ENCODE assay signal across 38 cellular contexts in genomic region chr16:162271-162991, GRCh38. TPM values are rescaled to one million over a fixed set of nuclear protein-coding genes. Genes with fewer than 3 reads are reported as not detected.
"Had no signal": no experiment of that assay in that cellular context is flagged by ENCODE, and none has a peak within 500 bp of the region (broad histone marks: within the 10 kb centered on the region; RNA-seq: fewer than 3 reads in every experiment).

No MANE protein-coding gene starts in this region.

- H3K9me3 Mint-ChIP-seq: activated B cell treated with CpG ODN at 0.5 μM for 24 hours; activated CD4-positive, alpha-beta memory T cell treated with anti-CD3 and anti-CD28 coated beads, Interleukin-2, amount 10 ng/mL, durations not matched to agents 7 days and 5 days; activated naive CD4-positive, alpha-beta T cell treated with anti-CD3 and anti-CD28 coated beads, Interleukin-2, amount 10 ng/mL, durations not matched to agents 7 days and 5 days; activated naive CD8-positive, alpha-beta T cell treated with anti-CD3 and anti-CD28 coated beads, Interleukin-2, amount 50 U/mL, for 24 hours had no signal

- H3K36me3 Mint-ChIP-seq: activated CD8-positive, alpha-beta memory T cell treated with anti-CD3 and anti-CD28 coated beads, Interleukin-2, amount 10 ng/mL, durations not matched to agents 7 days and 5 days; activated naive CD4-positive, alpha-beta T cell treated with anti-CD3 and anti-CD28 coated beads, Interleukin-2, amount 10 ng/mL, durations not matched to agents 7 days and 5 days; activated naive CD8-positive, alpha-beta T cell; brain had no signal

- ATAC-seq: activated CD8-positive, alpha-beta memory T cell treated with anti-CD3 and anti-CD28 coated beads, Interleukin-2, amount 10 ng/mL, durations not matched to agents 7 days and 5 days; activated naive CD8-positive, alpha-beta T cell treated with anti-CD3 and anti-CD28 coated beads, Interleukin-2, amount 50 U/mL, for 24 hours; PC-3 had no signal

- H3K4me3 ChIP-seq: Peyer's patch had no signal

- H3K27ac Mint-ChIP-seq: activated B cell treated with CpG ODN at 0.5 μM for 24 hours; activated CD4-positive, alpha-beta memory T cell treated with anti-CD3 and anti-CD28 coated beads, Interleukin-2, amount 10 ng/mL, durations not matched to agents 7 days and 5 days; activated CD8-positive, alpha-beta memory T cell treated with anti-CD3 and anti-CD28 coated beads, Interleukin-2, amount 10 ng/mL, durations not matched to agents 7 days and 5 days; activated naive CD4-positive, alpha-beta T cell treated with anti-CD3 and anti-CD28 coated beads, Interleukin-2, amount 10 ng/mL, durations not matched to agents 7 days and 5 days; activated naive CD8-positive, alpha-beta T cell; activated naive CD8-positive, alpha-beta T cell treated with anti-CD3 and anti-CD28 coated beads, Interleukin-2, amount 50 U/mL, for 24 hours; brain had no signal

- DNase-seq: activated B cell treated with CpG ODN at 0.5 μM for 24 hours; activated CD4-positive, alpha-beta memory T cell treated with anti-CD3 and anti-CD28 coated beads, Interleukin-2, amount 10 ng/mL, durations not matched to agents 7 days and 5 days; activated CD4-positive, alpha-beta T cell treated with anti-CD3 and anti-CD28 coated beads for 1 hour; activated CD4-positive, alpha-beta T cell treated with anti-CD3 and anti-CD28 coated beads for 48 hours; activated CD8-positive, alpha-beta memory T cell treated with anti-CD3 and anti-CD28 coated beads for 24 hours; activated CD8-positive, alpha-beta memory T cell treated with anti-CD3 and anti-CD28 coated beads, Interleukin-2, amount 10 ng/mL, durations not matched to agents 7 days and 5 days; activated CD8-positive, alpha-beta memory T cell treated with anti-CD3 and anti-CD28 coated beads, Interleukin-2, amount 50 U/mL, for 48 hours; activated effector memory CD4-positive, alpha-beta T cell treated with Interleukin-2 at 50 U/mL for 16 hours; activated naive CD4-positive, alpha-beta T cell treated with anti-CD3 and anti-CD28 coated beads, Interleukin-2, amount 10 ng/mL, durations not matched to agents 7 days and 5 days; activated naive CD8-positive, alpha-beta T cell treated with anti-CD3 and anti-CD28 coated beads, Interleukin-2, amount 50 U/mL, for 24 hours; activated T-cell treated with anti-CD3 and anti-CD28 coated beads, Interleukin-2, amount 50 U/mL, for 48 hours; anterior cingulate cortex; caudate nucleus; NCI-H1092 treated with DMSO at 0.1 percent for 48 hours; NCI-H1417; NCI-H146; NCI-H187; NCI-H2029 treated with DMSO at 0.1 percent for 48 hours; NCI-H2107; NCI-H2171; NCI-H510A; NCI-H526; NCI-H748 treated with DMSO at 0.1 percent for 48 hours; NK-92 treated with Interleukin-12 subunit alpha and Interleukin-12 subunit beta, amount 100 ng/mL, for 24 hours; PC-3; Peyer's patch; RPMI8226; SIG-M5; SW 1271; T-helper 1 cell; T-helper 2 cell; T-helper 9 cell had no signal

- H3K9me3 ChIP-seq: Peyer's patch had no signal

- H3K27ac ChIP-seq: Peyer's patch, VCaP had no signal

- H3K36me3 ChIP-seq: Peyer's patch had no signal

- H3K4me3 Mint-ChIP-seq: activated B cell treated with CpG ODN at 0.5 μM for 24 hours; activated CD4-positive, alpha-beta memory T cell treated with anti-CD3 and anti-CD28 coated beads, Interleukin-2, amount 10 ng/mL, durations not matched to agents 7 days and 5 days; activated CD8-positive, alpha-beta memory T cell treated with anti-CD3 and anti-CD28 coated beads, Interleukin-2, amount 10 ng/mL, durations not matched to agents 7 days and 5 days; activated naive CD4-positive, alpha-beta T cell treated with anti-CD3 and anti-CD28 coated beads, Interleukin-2, amount 10 ng/mL, durations not matched to agents 7 days and 5 days; activated naive CD8-positive, alpha-beta T cell; activated naive CD8-positive, alpha-beta T cell treated with anti-CD3 and anti-CD28 coated beads, Interleukin-2, amount 50 U/mL, for 24 hours had no signal

RNA-seq across cellular contexts. Expression of gene HBM, which starts 3.3 kb away (rescaled TPM):
- total RNA-seq: activated B cell treated with CpG ODN at 0.5 μM for 24 hours; activated CD4-positive, alpha-beta memory T cell treated with anti-CD3 and anti-CD28 coated beads, Interleukin-2, amount 10 ng/mL, durations not matched to agents 7 days and 5 days; activated CD8-positive, alpha-beta memory T cell treated with anti-CD3 and anti-CD28 coated beads, Interleukin-2, amount 10 ng/mL, durations not matched to agents 7 days and 5 days; bronchial epithelial cell; M059J; PC-3; Peyer's patch; SK-MEL-5 had no signal

RNA-seq across cellular contexts. Expression of gene HBZ, which starts 10.0 kb away (rescaled TPM):
- total RNA-seq: activated B cell treated with CpG ODN at 0.5 μM for 24 hours; activated CD4-positive, alpha-beta memory T cell treated with anti-CD3 and anti-CD28 coated beads, Interleukin-2, amount 10 ng/mL, durations not matched to agents 7 days and 5 days; activated CD8-positive, alpha-beta memory T cell treated with anti-CD3 and anti-CD28 coated beads, Interleukin-2, amount 10 ng/mL, durations not matched to agents 7 days and 5 days; bronchial epithelial cell; M059J; PC-3; Peyer's patch; SK-MEL-5 had no signal

RNA-seq across cellular contexts. Expression of gene HBA2, which starts 10.2 kb away (rescaled TPM):
- total RNA-seq: activated CD4-positive, alpha-beta memory T cell treated with anti-CD3 and anti-CD28 coated beads, Interleukin-2, amount 10 ng/mL, durations not matched to agents 7 days and 5 days; activated CD8-positive, alpha-beta memory T cell treated with anti-CD3 and anti-CD28 coated beads, Interleukin-2, amount 10 ng/mL, durations not matched to agents 7 days and 5 days; bronchial epithelial cell; M059J; PC-3; SK-MEL-5 had no signal

RNA-seq across cellular contexts. Expression of gene HBA1, which starts 14.0 kb away (rescaled TPM):
- total RNA-seq: activated CD4-positive, alpha-beta memory T cell treated with anti-CD3 and anti-CD28 coated beads, Interleukin-2, amount 10 ng/mL, durations not matched to agents 7 days and 5 days; activated CD8-positive, alpha-beta memory T cell treated with anti-CD3 and anti-CD28 coated beads, Interleukin-2, amount 10 ng/mL, durations not matched to agents 7 days and 5 days; bronchial epithelial cell; M059J; PC-3; Peyer's patch; SK-MEL-5 had no signal

RNA-seq across cellular contexts. Expression of gene HBQ1, which starts 17.8 kb away (rescaled TPM):
- total RNA-seq: activated B cell treated with CpG ODN at 0.5 μM for 24 hours; activated CD4-positive, alpha-beta memory T cell treated with anti-CD3 and anti-CD28 coated beads, Interleukin-2, amount 10 ng/mL, durations not matched to agents 7 days and 5 days; activated CD8-positive, alpha-beta memory T cell treated with anti-CD3 and anti-CD28 coated beads, Interleukin-2, amount 10 ng/mL, durations not matched to agents 7 days and 5 days; bronchial epithelial cell; M059J; PC-3; Peyer's patch had no signal
